8 cellular contexts compared by ENCODE assay signal in genomic region chr4:184475096-184475461, GRCh38. TPM values are rescaled to one million over a fixed set of nuclear protein-coding genes. Genes with fewer than 3 reads are reported as not detected.
A peak's percentile ranks its signal among the peaks of the same experiment; 100 is the strongest.
DNase-seq lines count a peak whose midpoint lies in the region; ATAC-seq and TF ChIP-seq lines count a peak whose summit lies in the region.

No MANE protein-coding gene starts in this region.

- H3K27me3 Mint-ChIP-seq in IgD-negative memory B cell (no peaks in the 10 kb centered on the region), mesothelial cell of epicardium (ENCODE audit: low read depth) (no peaks in the 10 kb centered on the region)
- no peaks in the 10 kb centered on the region for H3K27me3 Mint-ChIP-seq in effector memory CD8-positive, alpha-beta T cell

- H3K9me3 Mint-ChIP-seq in IgD-negative memory B cell (no peaks in the 10 kb centered on the region), mesothelial cell of epicardium (no peaks in the 10 kb centered on the region)
- no peaks in the 10 kb centered on the region for H3K9me3 Mint-ChIP-seq in effector memory CD8-positive, alpha-beta T cell

- peak; percentile 15 for ATAC-seq in GM21528 (IDR thresholded peaks at IDR 0.05; ENCODE audit: low FRiP score, unreplicated experiment)
- peak; percentile 17 for ATAC-seq in effector memory CD8-positive, alpha-beta T cell (replicated peaks)

- TF ChIP-seq CTCF in mesothelial cell of epicardium (IDR thresholded peaks at IDR 0.05; ENCODE audit: unreplicated experiment): no peak

- H3K4me1 Mint-ChIP-seq in IgD-negative memory B cell (peaks cover 42 to 53% (median 49%) of the 10 kb centered on the region in 3 donors), mesothelial cell of epicardium (peaks cover 30% of the 10 kb centered on the region)
- H3K4me1 Mint-ChIP-seq in effector memory CD8-positive, alpha-beta T cell (ENCODE audit: low read depth in 2 of 2): peaks cover 45 to 52% of the 10 kb centered on the region in 2 donors

- peak; percentile 60 for DNase-seq in ELF-1 (ENCODE audit: low read depth, low spot score)
- DNase-seq in activated CD4-positive, alpha-beta T cell treated with anti-CD3 and anti-CD28 coated beads, Interleukin-2, amount 50 U/mL, for 4 hours: peak; percentile 46 to 58
- DNase-seq in effector memory CD8-positive, alpha-beta T cell: peak in 1 of 3 experiments; percentile 20
- peak in 1 of 2 experiments; percentile 47 for DNase-seq in mesothelial cell of epicardium (ENCODE audit: low spot score in 2 of 2, unreplicated experiment in 2 of 2)
- peak; percentile 42 to 46 for DNase-seq in stimulated activated CD8-positive, alpha-beta memory T cell treated with anti-CD3 and anti-CD28 coated beads, Interleukin-7, amount 100 ng/mL, for 4 hours (ENCODE audit: low read depth in 2 of 2)
- no peak for DNase-seq in retina

- H3K27ac Mint-ChIP-seq in IgD-negative memory B cell (peak overlapping the region; percentile 96 to 99 (median 97)), mesothelial cell of epicardium (peak overlapping the region; percentile 99)
- H3K27ac Mint-ChIP-seq in effector memory CD8-positive, alpha-beta T cell: peak overlapping the region; percentile 99 to 100

- H3K4me3 Mint-ChIP-seq in IgD-negative memory B cell: peak overlapping the region; percentile 98 to 99 (median 99)
- peak overlapping the region; percentile 97 to 99 for H3K4me3 Mint-ChIP-seq in effector memory CD8-positive, alpha-beta T cell
- H3K4me3 Mint-ChIP-seq in mesothelial cell of epicardium: peak overlapping the region; percentile 94

- H3K36me3 Mint-ChIP-seq in IgD-negative memory B cell (peaks cover 5% of the 10 kb centered on the region), mesothelial cell of epicardium (no peaks in the 10 kb centered on the region)
- H3K36me3 Mint-ChIP-seq in effector memory CD8-positive, alpha-beta T cell (ENCODE audit: insufficient read depth): peaks cover 45% of the 10 kb centered on the region

RNA-seq across cellular contexts. Expression of gene IRF2, which starts 0.7 kb away (rescaled TPM):
- 105 TPM for polyA plus RNA-seq in IgD-negative memory B cell
- total RNA-seq in mesothelial cell of epicardium: 15.8 to 18.1 TPM (median 16.7 TPM) in 3 replicates
